Comparison of ENCODE assay signal across 12 cellular contexts in the genomic region with DNA sequence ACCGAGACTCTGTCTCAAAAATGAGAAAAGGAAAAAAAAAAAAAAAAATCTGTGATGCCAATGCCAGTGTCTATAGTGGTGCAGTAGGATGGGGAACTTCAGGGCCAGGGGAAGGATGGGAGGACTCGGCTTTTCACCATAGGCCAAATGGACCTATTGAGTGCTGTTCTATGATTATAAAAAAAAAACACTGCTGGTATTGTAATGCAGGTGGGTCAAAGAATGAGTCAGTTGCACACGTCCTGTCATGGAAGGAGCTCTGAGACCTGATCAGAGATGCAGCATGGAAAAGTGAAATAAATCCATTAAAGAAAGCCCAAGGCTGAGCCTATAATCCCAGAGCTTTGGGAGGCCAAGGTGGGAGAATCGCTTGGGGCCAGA. TPM values are rescaled to one million over a fixed set of nuclear protein-coding genes. Genes with fewer than 3 reads are reported as not detected.
A peak's percentile ranks its signal among the peaks of the same experiment; 100 is the strongest.
DNase-seq lines count a peak whose midpoint lies in the region; ATAC-seq, FAIRE-seq and TF ChIP-seq lines count a peak whose summit lies in the region.
"Had no signal": no experiment of that assay in that cellular context is flagged by ENCODE, and none has a peak within 500 bp of the region (broad histone marks: within the 10 kb centered on the region; RNA-seq: fewer than 3 reads in every experiment).

No MANE protein-coding gene starts in this region.

- no peaks in the 10 kb centered on the region for H3K9me1 ChIP-seq in K562 (ENCODE audit: control insufficient read depth, insufficient read depth, low read length)

- POLR2A ChIA-PET in K562 (lab: Yijun Ruan, JAX): interaction anchor here (0.6 to 2.1 kb wide), 3 partner anchors 10 to 1444 kb away, joined by 3 to 5 read pairs (median 4); a partner anchor contains a TSS

- H3K36me3 ChIP-seq in K562 (ENCODE audit: control insufficient read depth, insufficient read depth, low read length): peaks cover 26% of the 10 kb centered on the region
- H3K36me3 ChIP-seq in vagina: peaks cover 0 to 28% of the 10 kb centered on the region in 2 donors
- H3K36me3 ChIP-seq in MM.1S (replicated peaks; ENCODE audit: insufficient read depth, low read length): peaks cover 18% of the 10 kb centered on the region

- H3K4me2 ChIP-seq in K562 (ENCODE audit: insufficient read depth, low read length): no peak overlapping the region
- no peak overlapping the region for H3K4me2 ChIP-seq in MM.1S (ENCODE audit: low read depth, low read length)
- H3K4me2 ChIP-seq: BLaER1 had no signal

- no peaks in the 10 kb centered on the region for H3K9me2 ChIP-seq in MM.1S (replicated peaks; ENCODE audit: insufficient read depth, low read length)

- H3K27ac Mint-ChIP-seq in mesothelial cell of epicardium: peak overlapping the region; percentile 88
- H3K27ac Mint-ChIP-seq: activated B cell treated with CpG ODN at 0.5 μM for 24 hours had no signal

- intact Hi-C loops in Right ventricle myocardium superior (cut with DNase I): no loop called here
- intact Hi-C loops in cardiac septum (cut with DNase I): no loop called here
- intact Hi-C loops in K562 (cut with micrococcal nuclease): no loop called here
- intact Hi-C loops in vagina (cut with DNase I): no loop called here

- no peaks in the 10 kb centered on the region for H3K9me3 Mint-ChIP-seq in mesothelial cell of epicardium
- H3K9me3 Mint-ChIP-seq: activated B cell treated with CpG ODN at 0.5 μM for 24 hours had no signal

- H3K27me3 ChIP-seq in K562 (ENCODE audit: control insufficient read depth in 2 of 2, insufficient read depth in 2 of 2, low read length in 2 of 2) (no peaks in the 10 kb centered on the region), vagina (no peaks in the 10 kb centered on the region), MM.1S (replicated peaks; ENCODE audit: insufficient read depth, low read length) (no peaks in the 10 kb centered on the region)
- H3K27me3 ChIP-seq: BLaER1 had no signal

- no peak for TF ChIP-seq EP300 in K562 (IDR thresholded peaks at IDR 0.05; ENCODE audit: low read length)

- H3K4me3 ChIP-seq in K562: no peak overlapping the region
- no peak overlapping the region for H3K4me3 ChIP-seq in vagina
- no peak overlapping the region for H3K4me3 ChIP-seq in MM.1S (ENCODE audit: low read length)
- H3K4me3 ChIP-seq: BLaER1 had no signal

- TF ChIP-seq CTCF in K562 (IDR thresholded peaks at IDR 0.05 in 2 of 3, conservative IDR thresholded peaks at IDR 0.05 in 1 of 3; ENCODE audit: insufficient read depth in 2 of 3, low read depth in 1 of 3, low read length in 3 of 3) (no peak), mesothelial cell of epicardium (IDR thresholded peaks at IDR 0.05; ENCODE audit: unreplicated experiment) (no peak), vagina (IDR thresholded peaks at IDR 0.05) (no peak), MM.1S (IDR thresholded peaks at IDR 0.05; ENCODE audit: low read length) (no peak)

- peaks cover 28% of the 10 kb centered on the region for H3F3A ChIP-seq in MM.1S (ENCODE audit: insufficient read depth, low read length)

- peaks cover 41 to 60% of the 10 kb centered on the region in 2 experiments for H3K4me1 ChIP-seq in K562 (replicated peaks in 1 of 2; ENCODE audit: control insufficient read depth in 2 of 2, insufficient read depth in 2 of 2, low read length in 2 of 2)
- H3K4me1 ChIP-seq in vagina: peaks cover 19% of the 10 kb centered on the region
- H3K4me1 ChIP-seq in MM.1S (ENCODE audit: low read length): peaks cover 18% of the 10 kb centered on the region

- H3K27me3 Mint-ChIP-seq in mesothelial cell of epicardium (ENCODE audit: low read depth): no peaks in the 10 kb centered on the region
- H3K27me3 Mint-ChIP-seq: activated B cell treated with CpG ODN at 0.5 μM for 24 hours had no signal

- H3K4me1 Mint-ChIP-seq in mesothelial cell of epicardium: peaks cover 54% of the 10 kb centered on the region

- 48% methylated on average over 4 of the region's 4 CpGs for WGBS in K562 (ENCODE audit: insufficient coverage, low coverage, missing lambda C conversion rate)

- CTCF ChIA-PET in K562 (lab: Yijun Ruan, JAX; ENCODE audit: low intra/inter-chr PET ratio): interaction anchor here (0.5 to 0.6 kb wide), 2 partner anchors 265 to 656 kb away, joined by 4 to 5 read pairs; no protein-coding TSS in a partner anchor

- H3K9ac ChIP-seq in K562 (ENCODE audit: insufficient read depth in 1 of 2, low read depth in 2 of 2, low read length in 2 of 2) (no peak overlapping the region), MM.1S (ENCODE audit: low read length) (no peak overlapping the region)
- H3K9ac ChIP-seq: BLaER1 had no signal

- H3K27ac ChIP-seq in K562 (ENCODE audit: extremely low read depth, low read depth, low read length) (peak overlapping the region; percentile 3; the same call in 1 of the 3 replicates), vagina (peak overlapping the region; percentile 86), MM.1S (ENCODE audit: low read length) (no peak overlapping the region)
- H3K27ac ChIP-seq: BLaER1 had no signal

- no peak overlapping the region for H3K4me3 Mint-ChIP-seq in mesothelial cell of epicardium
- H3K4me3 Mint-ChIP-seq: activated B cell treated with CpG ODN at 0.5 μM for 24 hours had no signal

- FAIRE-seq in K562 (lab: Jason Lieb, UNC): no peak
- FAIRE-seq: endometrium had no signal

- peaks cover 22% of the 10 kb centered on the region for H3K79me2 ChIP-seq in K562 (ENCODE audit: control insufficient read depth, insufficient read depth, low read length)
- peaks cover 19% of the 10 kb centered on the region for H3K79me2 ChIP-seq in MM.1S (ENCODE audit: low read length)

- in situ Hi-C loops in K562 (cut with MboI): no loop called here
- in situ Hi-C loops in ACHN (cut with HindIII; ENCODE audit: low pct_ligation_motif_present, low pct_unique_long_range_greater_than_20kb, low sequenced_read_pairs): no loop called here

- ATAC-seq in Right ventricle myocardium superior (ENCODE audit: poor library complexity): peak; percentile 3
- no peak for ATAC-seq in K562
- ATAC-seq in GM19035 (IDR thresholded peaks at IDR 0.05; ENCODE audit: unreplicated experiment): no peak

- H2AFZ ChIP-seq in K562 (ENCODE audit: low read depth, low read length) (no peak overlapping the region), MM.1S (ENCODE audit: low read length) (no peak overlapping the region)

- no peak for TF ChIP-seq POLR2A in K562 (conservative IDR thresholded peaks at IDR 0.05)
- no peak for TF ChIP-seq POLR2A in vagina (IDR thresholded peaks at IDR 0.05)

- BruUV-seq in K562 (replicated peaks; lab: Mats Ljungman, UMichigan): no TSS peak

- H4K20me1 ChIP-seq in K562 (replicated peaks; ENCODE audit: control insufficient read depth, insufficient read depth, low read length): peaks cover 12% of the 10 kb centered on the region
- peaks cover 10% of the 10 kb centered on the region for H4K20me1 ChIP-seq in MM.1S (ENCODE audit: insufficient read depth, low read length)

- H3K36me3 Mint-ChIP-seq in mesothelial cell of epicardium: peaks cover 21% of the 10 kb centered on the region

- no peak for DNase-seq in Right ventricle myocardium superior
- no peak for DNase-seq in cardiac septum (ENCODE audit: low spot score)
- no peak for DNase-seq in K562 (ENCODE audit: extremely low read depth in 1 of 4, low spot score in 3 of 4)
- DNase-seq in mesothelial cell of epicardium (ENCODE audit: low spot score in 2 of 2, unreplicated experiment in 2 of 2): no peak
- no peak for DNase-seq in vagina (ENCODE audit: extremely low spot score in 2 of 2)
- no peak for DNase-seq in ACHN
- DNase-seq in MM.1S: no peak
- DNase-seq: activated B cell treated with CpG ODN at 0.5 μM for 24 hours; stimulated activated naive CD4-positive, alpha-beta T cell treated with Interleukin-2 at 50 U/mL for 16 hours had no signal

- TF ChIP-seq RAD21 in K562 (CRISPR knock-in tag; conservative IDR thresholded peaks at IDR 0.05 in 1 of 2, IDR thresholded peaks at IDR 0.05 in 1 of 2): no peak

- H3K9me3 ChIP-seq in K562 (replicated peaks; ENCODE audit: control insufficient read depth, insufficient read depth, low read depth, low read length): no peaks in the 10 kb centered on the region
- no peaks in the 10 kb centered on the region for H3K9me3 ChIP-seq in vagina
- no peaks in the 10 kb centered on the region for H3K9me3 ChIP-seq in MM.1S (replicated peaks; ENCODE audit: insufficient read depth, low read length)
- H3K9me3 ChIP-seq: BLaER1 had no signal

RNA-seq across cellular contexts. Expression of a gene that starts 7.0 kb away (rescaled TPM):
- total RNA-seq in Right ventricle myocardium superior (43.0 TPM), cardiac septum (61.6 TPM), K562 (2014; rRNA removed) (62.1 and 71.5 TPM in 2 replicates), K562 (2014; rRNA removed; fragmentation: Illumina TruSeq; extraction: Trizol) (51.2 and 60.9 TPM in 2 replicates), K562 (2015; rRNA removed; fragmentation: Illumina TruSeq; extraction: Trizol) (85.3 and 86.5 TPM in 2 replicates), K562 (2021) (94.8 and 99.9 TPM in 2 replicates), mesothelial cell of epicardium (106 to 113 TPM (median 110 TPM) in 3 replicates), vagina (164 TPM)
- 66.1 and 87.4 TPM in 2 replicates for total RNA-seq in K562 (2011; cell fraction: chromatin; rRNA removed; ENCODE audit: low replicate concordance)
- total RNA-seq in K562 (2011; cell fraction: nucleolus; rRNA removed): 67.0 and 68.3 TPM in 2 replicates
- 68.0 and 69.1 TPM in 2 replicates for total RNA-seq in K562 (2011; cell fraction: nucleoplasm; rRNA removed)
- polyA plus RNA-seq in K562 (2011; rRNA removed) (83.5 and 113 TPM in 2 replicates), K562 (2014; fragmentation: Illumina TruSeq; extraction: Trizol) (78.3 and 100 TPM in 2 replicates), K562 (2014; fragmentation: Nextera tagmentation; extraction: Ambion mirVana) (10 to 100 TPM; 13.2 to 16.2 TPM), K562 (2014; rRNA removed) (61.7 and 79.2 TPM in 2 replicates)
- polyA plus RNA-seq in K562 (2011; cell fraction: cytosol; rRNA removed): 101 TPM in 2 replicates
- 78.2 and 79.0 TPM in 2 replicates for polyA plus RNA-seq in K562 (2011; cell fraction: nucleus; rRNA removed)
- polyA plus RNA-seq in K562 (2012): 69.4 and 84.8 TPM in 2 replicates
- polyA minus RNA-seq in K562 (2011; rRNA and poly(A)+ RNA removed): 71.6 and 93.9 TPM in 2 replicates
- polyA minus RNA-seq in K562 (2011; cell fraction: cytosol; rRNA and poly(A)+ RNA removed): 31.4 and 40.9 TPM in 2 replicates
- polyA minus RNA-seq in K562 (2011; cell fraction: nucleus; rRNA and poly(A)+ RNA removed): 22.5 and 40.4 TPM in 2 replicates

RNA-seq across cellular contexts. Expression of a gene that starts 15.3 kb away (rescaled TPM):
- total RNA-seq in Right ventricle myocardium superior (48.9 TPM), cardiac septum (49.5 TPM), K562 (2014; rRNA removed) (54.7 and 71.2 TPM in 2 replicates), K562 (2014; rRNA removed; fragmentation: Illumina TruSeq; extraction: Trizol) (7.8 and 12.0 TPM in 2 replicates), K562 (2015; rRNA removed; fragmentation: Illumina TruSeq; extraction: Trizol) (39.7 and 46.3 TPM in 2 replicates), K562 (2021) (49.7 and 51.7 TPM in 2 replicates), mesothelial cell of epicardium (108 to 111 TPM (median 111 TPM) in 3 replicates), vagina (81.0 TPM)
- total RNA-seq in K562 (2011; cell fraction: chromatin; rRNA removed; ENCODE audit: low replicate concordance): 18.6 and 50.3 TPM in 2 replicates
- total RNA-seq in K562 (2011; cell fraction: nucleolus; rRNA removed): 32.9 and 38.4 TPM in 2 replicates
- total RNA-seq in K562 (2011; cell fraction: nucleoplasm; rRNA removed): 26.4 and 30.8 TPM in 2 replicates
- polyA plus RNA-seq in K562 (2011; rRNA removed) (24.8 and 26.6 TPM in 2 replicates), K562 (2014; fragmentation: Illumina TruSeq; extraction: Trizol) (13.6 and 35.1 TPM in 2 replicates), K562 (2014; fragmentation: Nextera tagmentation; extraction: Ambion mirVana) (1 to 10 TPM in 1 of 2 experiments, under 1 TPM in 1; 0.49 to 1.1 TPM), K562 (2014; rRNA removed) (50.8 and 52.2 TPM in 2 replicates)
- polyA plus RNA-seq in K562 (2011; cell fraction: cytosol; rRNA removed): 25.0 and 75.6 TPM in 2 replicates
- polyA plus RNA-seq in K562 (2011; cell fraction: nucleus; rRNA removed): 15.3 and 27.8 TPM in 2 replicates
- 37.9 and 39.8 TPM in 2 replicates for polyA plus RNA-seq in K562 (2012)
- polyA minus RNA-seq in K562 (2011; rRNA and poly(A)+ RNA removed): 6.3 and 11.7 TPM in 2 replicates
- 32.3 and 41.7 TPM in 2 replicates for polyA minus RNA-seq in K562 (2011; cell fraction: cytosol; rRNA and poly(A)+ RNA removed)
- 8.9 and 9.0 TPM in 2 replicates for polyA minus RNA-seq in K562 (2011; cell fraction: nucleus; rRNA and poly(A)+ RNA removed)

RNA-seq across cellular contexts. Expression of a gene that starts 18.2 kb away (rescaled TPM):
- total RNA-seq in Right ventricle myocardium superior (73.8 TPM), cardiac septum (62.0 TPM), K562 (2014; rRNA removed) (86.0 and 158 TPM in 2 replicates), K562 (2014; rRNA removed; fragmentation: Illumina TruSeq; extraction: Trizol) (33.1 and 36.7 TPM in 2 replicates), K562 (2015; rRNA removed; fragmentation: Illumina TruSeq; extraction: Trizol) (81.9 and 91.6 TPM in 2 replicates), K562 (2021) (186 and 195 TPM in 2 replicates), mesothelial cell of epicardium (111 to 116 TPM (median 115 TPM) in 3 replicates), vagina (110 TPM)
- 122 and 325 TPM in 2 replicates for total RNA-seq in K562 (2011; cell fraction: chromatin; rRNA removed; ENCODE audit: low replicate concordance)
- 437 and 484 TPM in 2 replicates for total RNA-seq in K562 (2011; cell fraction: nucleolus; rRNA removed)
- 307 and 324 TPM in 2 replicates for total RNA-seq in K562 (2011; cell fraction: nucleoplasm; rRNA removed)
- polyA plus RNA-seq in K562 (2011; rRNA removed) (68.0 and 169 TPM in 2 replicates), K562 (2014; fragmentation: Illumina TruSeq; extraction: Trizol) (204 and 211 TPM in 2 replicates), K562 (2014; fragmentation: Nextera tagmentation; extraction: Ambion mirVana) (10 to 100 TPM; 29.3 to 73.2 TPM), K562 (2014; rRNA removed) (81.4 and 108 TPM in 2 replicates)
- polyA plus RNA-seq in K562 (2011; cell fraction: cytosol; rRNA removed): 224 and 335 TPM in 2 replicates
- polyA plus RNA-seq in K562 (2011; cell fraction: nucleus; rRNA removed): 326 and 378 TPM in 2 replicates
- polyA plus RNA-seq in K562 (2012): 229 and 297 TPM in 2 replicates
- polyA minus RNA-seq in K562 (2011; rRNA and poly(A)+ RNA removed): 76.6 and 95.7 TPM in 2 replicates
- polyA minus RNA-seq in K562 (2011; cell fraction: cytosol; rRNA and poly(A)+ RNA removed): 188 and 209 TPM in 2 replicates
- 66.2 and 80.1 TPM in 2 replicates for polyA minus RNA-seq in K562 (2011; cell fraction: nucleus; rRNA and poly(A)+ RNA removed)

RNA-seq across cellular contexts. Expression of a gene that starts 36.1 kb away (rescaled TPM):
- total RNA-seq in Right ventricle myocardium superior (not detected), cardiac septum (not detected), K562 (2014; rRNA removed) (0.27 and 0.29 TPM in 2 replicates), K562 (2014; rRNA removed; fragmentation: Illumina TruSeq; extraction: Trizol) (not detected in 2 replicates), K562 (2015; rRNA removed; fragmentation: Illumina TruSeq; extraction: Trizol) (not detected in 2 replicates), K562 (2021) (0.29 and 0.35 TPM in 2 replicates), mesothelial cell of epicardium (2.8 to 3.5 TPM (median 2.8 TPM) in 3 replicates), vagina (not detected)
- not detected in 2 replicates for total RNA-seq in K562 (2011; cell fraction: chromatin; rRNA removed; ENCODE audit: low replicate concordance)
- total RNA-seq in K562 (2011; cell fraction: nucleolus; rRNA removed): 1.1 and 1.3 TPM in 2 replicates
- total RNA-seq in K562 (2011; cell fraction: nucleoplasm; rRNA removed): 0.51 TPM in 1 of 2 replicates, not detected in the other
- polyA plus RNA-seq in K562 (2011; rRNA removed) (0.06 TPM in 1 of 2 replicates, not detected in the other), K562 (2014; fragmentation: Illumina TruSeq; extraction: Trizol) (not detected in 2 replicates), K562 (2014; fragmentation: Nextera tagmentation; extraction: Ambion mirVana) (not detected), K562 (2014; rRNA removed) (0.34 and 0.36 TPM in 2 replicates)
- polyA plus RNA-seq in K562 (2011; cell fraction: cytosol; rRNA removed): 0.10 and 0.88 TPM in 2 replicates
- 0.13 and 0.34 TPM in 2 replicates for polyA plus RNA-seq in K562 (2011; cell fraction: nucleus; rRNA removed)
- polyA plus RNA-seq in K562 (2012): 0.16 and 0.65 TPM in 2 replicates
- not detected in 2 replicates for polyA minus RNA-seq in K562 (2011; rRNA and poly(A)+ RNA removed)
- polyA minus RNA-seq in K562 (2011; cell fraction: cytosol; rRNA and poly(A)+ RNA removed): not detected in 2 replicates
- 0.40 TPM in 1 of 2 replicates, not detected in the other for polyA minus RNA-seq in K562 (2011; cell fraction: nucleus; rRNA and poly(A)+ RNA removed)
- total RNA-seq: activated B cell treated with CpG ODN at 0.5 μM for 24 hours had no signal
